Comparison of ENCODE assay signal across 1 cellular context in genomic region chr7:19118896-19119301, GRCh38.
TF ChIP-seq lines count a peak whose summit lies in the region.

No MANE protein-coding gene starts in this region.

TF ChIP-seq in IMR-90, 13 proteins besides CTCF, POLR2A, EP300 and RAD21:
- TF ChIP-seq MXI1 (IDR thresholded peaks at IDR 0.05; ENCODE audit: borderline replicate concordance, low read depth, low read length) (no peak), NFE2L2 (IDR thresholded peaks at IDR 0.05; ENCODE audit: low read depth, low read length) (no peak), BHLHE40 (IDR thresholded peaks at IDR 0.05; ENCODE audit: low read depth, low read length) (no peak), RCOR1 (IDR thresholded peaks at IDR 0.05; ENCODE audit: insufficient replicate concordance, low read length) (no peak), SMC3 (IDR thresholded peaks at IDR 0.05; ENCODE audit: low read depth, low read length) (no peak), CHD1 (IDR thresholded peaks at IDR 0.05; ENCODE audit: low read depth, low read length) (no peak), RFX5 (IDR thresholded peaks at IDR 0.05; ENCODE audit: low read depth, low read length) (no peak), CEBPB (IDR thresholded peaks at IDR 0.05; ENCODE audit: low read depth, low read length) (no peak), MAFK (IDR thresholded peaks at IDR 0.05; ENCODE audit: low read depth, low read length) (no peak)
- TF ChIP-seq, protein P1, sequence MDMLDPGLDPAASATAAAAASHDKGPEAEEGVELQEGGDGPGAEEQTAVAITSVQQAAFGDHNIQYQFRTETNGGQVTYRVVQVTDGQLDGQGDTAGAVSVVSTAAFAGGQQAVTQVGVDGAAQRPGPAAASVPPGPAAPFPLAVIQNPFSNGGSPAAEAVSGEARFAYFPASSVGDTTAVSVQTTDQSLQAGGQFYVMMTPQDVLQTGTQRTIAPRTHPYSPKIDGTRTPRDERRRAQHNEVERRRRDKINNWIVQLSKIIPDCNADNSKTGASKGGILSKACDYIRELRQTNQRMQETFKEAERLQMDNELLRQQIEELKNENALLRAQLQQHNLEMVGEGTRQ (IDR thresholded peaks at IDR 0.05; ENCODE audit: low read depth, low read length) = no peak
